ENCODE assay signal across 9 cellular contexts in genomic region chr11:118820412-118821357, GRCh38. TPM values are rescaled to one million over a fixed set of nuclear protein-coding genes. Genes with fewer than 3 reads are reported as not detected.
DNase-seq lines count a peak whose midpoint lies in the region; ATAC-seq and TF ChIP-seq lines count a peak whose summit lies in the region.
"Had no signal": no experiment of that assay in that cellular context is flagged by ENCODE, and none has a peak within 500 bp of the region (broad histone marks: within the 10 kb centered on the region; RNA-seq: fewer than 3 reads in every experiment).

No MANE protein-coding gene starts in this region.

- intact Hi-C loops in testis (cut with DNase I; ENCODE audit: low total_unique reads), result no loop called here

- no peaks in the 10 kb centered on the region for H3K36me3 Mint-ChIP-seq in activated T-helper 17 cell treated with anti-CD3 and anti-CD28 coated beads, Interleukin-2, amount 50 U/mL, for 72 hours (ENCODE audit: low read depth)

- peak overlapping the region; percentile 66 for H3K27ac Mint-ChIP-seq in activated T-helper 17 cell treated with anti-CD3 and anti-CD28 coated beads, Interleukin-2, amount 50 U/mL, for 72 hours

- H3K9me3 ChIP-seq in testis, result no peaks in the 10 kb centered on the region

- H3K9me3 Mint-ChIP-seq in activated T-helper 17 cell treated with anti-CD3 and anti-CD28 coated beads, Interleukin-2, amount 50 U/mL, for 72 hours, result no peaks in the 10 kb centered on the region

- TF ChIP-seq CTCF in GM12875 (IDR thresholded peaks at IDR 0.05; ENCODE audit: borderline replicate concordance, insufficient read depth, low read depth, low read length), result no peak
- TF ChIP-seq CTCF in testis (IDR thresholded peaks at IDR 0.05), result no peak

- peak; percentile 83 for ATAC-seq in GM21367 (IDR thresholded peaks at IDR 0.05; ENCODE audit: unreplicated experiment)
- ATAC-seq in HG03520 (IDR thresholded peaks at IDR 0.05; ENCODE audit: unreplicated experiment), result peak; percentile 85
- ATAC-seq in activated T-helper 17 cell treated with anti-CD3 and anti-CD28 coated beads, Interleukin-2, amount 50 U/mL, for 72 hours (replicated peaks), result peak; percentile 95

- H3K27ac ChIP-seq in testis, result no peak overlapping the region
- H3K27ac ChIP-seq: SK-N-MC had no signal

- H3K4me1 ChIP-seq in testis, result no peaks in the 10 kb centered on the region

- H3K4me3 Mint-ChIP-seq in activated T-helper 17 cell treated with anti-CD3 and anti-CD28 coated beads, Interleukin-2, amount 50 U/mL, for 72 hours, result peak overlapping the region; percentile 55

- H3K27me3 ChIP-seq in testis, result peaks cover 3% of the 10 kb centered on the region

- DNase-seq in kidney glomerular epithelial cell (lab: John Stamatoyannopoulos, UW), result peak; percentile 39
- DNase-seq in testis, result peak; percentile 23
- DNase-seq in SW480 (ENCODE audit: low spot score), result no peak
- DNase-seq in NCI-H2171 (lab: John Stamatoyannopoulos, UW), result no peak

- no peaks in the 10 kb centered on the region for H3K27me3 Mint-ChIP-seq in activated T-helper 17 cell treated with anti-CD3 and anti-CD28 coated beads, Interleukin-2, amount 50 U/mL, for 72 hours

- no peaks in the 10 kb centered on the region for H3K36me3 ChIP-seq in testis (ENCODE audit: low read depth, missing control alignments)

- 62 to 79% methylated on average over 12 to 14 of the region's 14 CpGs for WGBS in testis, 2 donors

- H3K4me3 ChIP-seq in GM12875 (ENCODE audit: low read depth, low read length) (peak overlapping the region; percentile 19), testis (no peak overlapping the region)
- H3K4me3 ChIP-seq: SK-N-MC had no signal

- no peak for TF ChIP-seq POLR2A in testis (IDR thresholded peaks at IDR 0.05)

- peaks cover 4% of the 10 kb centered on the region for H3K4me1 Mint-ChIP-seq in activated T-helper 17 cell treated with anti-CD3 and anti-CD28 coated beads, Interleukin-2, amount 50 U/mL, for 72 hours

RNA-seq across cellular contexts. Expression of gene DDX6, which starts 29.7 kb away (rescaled TPM):
- 100 to 1,000 TPM; 149 to 209 TPM for total RNA-seq in activated T-helper 17 cell treated with anti-CD3 and anti-CD28 coated beads, Interleukin-2, amount 50 U/mL, for 72 hours
- 100 to 1,000 TPM; 105 to 124 TPM for total RNA-seq in testis
- 63.5 TPM for polyA plus RNA-seq in testis (ENCODE audit: insufficient read depth, low read depth, low replicate concordance)

Comparison
In these comparisons a context has a peak if more than half of its experiments do, and no peak if none do; other contexts are left out.
1. DNase-seq: peak in kidney glomerular epithelial cell (single experiment) and testis (single experiment); none in SW480 (single experiment) and NCI-H2171 (single experiment).
2. Peak in every context shown above with its lines, with median percentiles within 50 percentile points of each other: ATAC-seq.